In genomic region chr2:96389728-96390127, GRCh38 we compare ENCODE assay signal across 2 cellular contexts.
TF ChIP-seq lines count a peak whose summit lies in the region.

No MANE protein-coding gene starts in this region.

TF ChIP-seq in K562, 482 proteins besides CTCF, POLR2A, EP300 and RAD21:
- TF ChIP-seq, protein P1, sequence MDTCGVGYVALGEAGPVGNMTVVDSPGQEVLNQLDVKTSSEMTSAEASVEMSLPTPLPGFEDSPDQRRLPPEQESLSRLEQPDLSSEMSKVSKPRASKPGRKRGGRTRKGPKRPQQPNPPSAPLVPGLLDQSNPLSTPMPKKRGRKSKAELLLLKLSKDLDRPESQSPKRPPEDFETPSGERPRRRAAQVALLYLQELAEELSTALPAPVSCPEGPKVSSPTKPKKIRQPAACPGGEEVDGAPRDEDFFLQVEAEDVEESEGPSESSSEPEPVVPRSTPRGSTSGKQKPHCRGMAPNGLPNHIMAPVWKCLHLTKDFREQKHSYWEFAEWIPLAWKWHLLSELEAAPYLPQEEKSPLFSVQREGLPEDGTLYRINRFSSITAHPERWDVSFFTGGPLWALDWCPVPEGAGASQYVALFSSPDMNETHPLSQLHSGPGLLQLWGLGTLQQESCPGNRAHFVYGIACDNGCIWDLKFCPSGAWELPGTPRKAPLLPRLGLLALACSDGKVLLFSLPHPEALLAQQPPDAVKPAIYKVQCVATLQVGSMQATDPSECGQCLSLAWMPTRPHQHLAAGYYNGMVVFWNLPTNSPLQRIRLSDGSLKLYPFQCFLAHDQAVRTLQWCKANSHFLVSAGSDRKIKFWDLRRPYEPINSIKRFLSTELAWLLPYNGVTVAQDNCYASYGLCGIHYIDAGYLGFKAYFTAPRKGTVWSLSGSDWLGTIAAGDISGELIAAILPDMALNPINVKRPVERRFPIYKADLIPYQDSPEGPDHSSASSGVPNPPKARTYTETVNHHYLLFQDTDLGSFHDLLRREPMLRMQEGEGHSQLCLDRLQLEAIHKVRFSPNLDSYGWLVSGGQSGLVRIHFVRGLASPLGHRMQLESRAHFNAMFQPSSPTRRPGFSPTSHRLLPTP (IDR thresholded peaks at IDR 0.05; ENCODE audit: borderline replicate concordance, extremely low read depth, insufficient read length): no peak
- TF ChIP-seq, protein P2, sequence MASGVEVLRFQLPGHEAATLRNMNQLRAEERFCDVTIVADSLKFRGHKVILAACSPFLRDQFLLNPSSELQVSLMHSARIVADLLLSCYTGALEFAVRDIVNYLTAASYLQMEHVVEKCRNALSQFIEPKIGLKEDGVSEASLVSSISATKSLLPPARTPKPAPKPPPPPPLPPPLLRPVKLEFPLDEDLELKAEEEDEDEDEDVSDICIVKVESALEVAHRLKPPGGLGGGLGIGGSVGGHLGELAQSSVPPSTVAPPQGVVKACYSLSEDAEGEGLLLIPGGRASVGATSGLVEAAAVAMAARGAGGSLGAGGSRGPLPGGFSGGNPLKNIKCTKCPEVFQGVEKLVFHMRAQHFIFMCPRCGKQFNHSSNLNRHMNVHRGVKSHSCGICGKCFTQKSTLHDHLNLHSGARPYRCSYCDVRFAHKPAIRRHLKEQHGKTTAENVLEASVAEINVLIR (CRISPR knock-in tag; IDR thresholded peaks at IDR 0.05): no peak
- no peak for TF ChIP-seq ZC3H8 (IDR thresholded peaks at IDR 0.05)
- no peak for TF ChIP-seq CBX5 (IDR thresholded peaks at IDR 0.05; ENCODE audit: borderline replicate concordance, low read depth)
- TF ChIP-seq CREB1 (IDR thresholded peaks at IDR 0.05): no peak
- no peak for TF ChIP-seq CREB1 (CRISPR knock-in tag; IDR thresholded peaks at IDR 0.05)
- no peak for TF ChIP-seq POU5F1 (IDR thresholded peaks at IDR 0.05; ENCODE audit: borderline replicate concordance, low read depth, low read length, partially characterized antibody)
- TF ChIP-seq KAT7 (CRISPR knock-in tag; IDR thresholded peaks at IDR 0.05; ENCODE audit: borderline replicate concordance): no peak
- TF ChIP-seq TCF7L2 (IDR thresholded peaks at IDR 0.05; ENCODE audit: low read depth, low read length): no peak
- TF ChIP-seq, protein P3, sequence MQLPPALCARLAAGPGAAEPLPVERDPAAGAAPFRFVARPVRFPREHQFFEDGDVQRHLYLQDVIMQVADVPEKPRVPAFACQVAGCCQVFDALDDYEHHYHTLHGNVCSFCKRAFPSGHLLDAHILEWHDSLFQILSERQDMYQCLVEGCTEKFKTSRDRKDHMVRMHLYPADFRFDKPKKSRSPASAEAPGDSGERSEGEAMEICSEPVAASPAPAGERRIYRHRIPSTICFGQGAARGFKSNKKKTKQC (CRISPR knock-in tag; IDR thresholded peaks at IDR 0.05): no peak
- TF ChIP-seq ZNF551 (CRISPR knock-in tag; IDR thresholded peaks at IDR 0.05): no peak
- TF ChIP-seq, protein P4, sequence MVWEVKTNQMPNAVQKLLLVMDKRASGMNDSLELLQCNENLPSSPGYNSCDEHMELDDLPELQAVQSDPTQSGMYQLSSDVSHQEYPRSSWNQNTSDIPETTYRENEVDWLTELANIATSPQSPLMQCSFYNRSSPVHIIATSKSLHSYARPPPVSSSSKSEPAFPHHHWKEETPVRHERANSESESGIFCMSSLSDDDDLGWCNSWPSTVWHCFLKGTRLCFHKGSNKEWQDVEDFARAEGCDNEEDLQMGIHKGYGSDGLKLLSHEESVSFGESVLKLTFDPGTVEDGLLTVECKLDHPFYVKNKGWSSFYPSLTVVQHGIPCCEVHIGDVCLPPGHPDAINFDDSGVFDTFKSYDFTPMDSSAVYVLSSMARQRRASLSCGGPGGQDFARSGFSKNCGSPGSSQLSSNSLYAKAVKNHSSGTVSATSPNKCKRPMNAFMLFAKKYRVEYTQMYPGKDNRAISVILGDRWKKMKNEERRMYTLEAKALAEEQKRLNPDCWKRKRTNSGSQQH (CRISPR knock-in tag; IDR thresholded peaks at IDR 0.05): no peak
- TF ChIP-seq RFX5 (IDR thresholded peaks at IDR 0.05; ENCODE audit: low read depth, low read length): no peak
- no peak for TF ChIP-seq RCOR1 (IDR thresholded peaks at IDR 0.05; ENCODE audit: borderline replicate concordance in 1 of 2, low read depth in 2 of 2, low read length in 2 of 2)
- no peak for TF ChIP-seq MED1 (CRISPR knock-in tag; IDR thresholded peaks at IDR 0.05; ENCODE audit: borderline replicate concordance)
- TF ChIP-seq ZNF586 (CRISPR knock-in tag; conservative IDR thresholded peaks at IDR 0.05): no peak
- TF ChIP-seq, protein P5, sequence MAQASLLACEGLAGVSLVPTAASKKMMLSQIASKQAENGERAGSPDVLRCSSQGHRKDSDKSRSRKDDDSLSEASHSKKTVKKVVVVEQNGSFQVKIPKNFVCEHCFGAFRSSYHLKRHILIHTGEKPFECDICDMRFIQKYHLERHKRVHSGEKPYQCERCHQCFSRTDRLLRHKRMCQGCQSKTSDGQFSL (CRISPR knock-in tag; IDR thresholded peaks at IDR 0.05): no peak
- TF ChIP-seq, protein P5 (tag; IDR thresholded peaks at IDR 0.05): no peak
- TF ChIP-seq CHAMP1 (IDR thresholded peaks at IDR 0.05): no peak

TF ChIP-seq in HepG2, 621 proteins besides CTCF, POLR2A, EP300 and RAD21:
- TF ChIP-seq, protein P6, sequence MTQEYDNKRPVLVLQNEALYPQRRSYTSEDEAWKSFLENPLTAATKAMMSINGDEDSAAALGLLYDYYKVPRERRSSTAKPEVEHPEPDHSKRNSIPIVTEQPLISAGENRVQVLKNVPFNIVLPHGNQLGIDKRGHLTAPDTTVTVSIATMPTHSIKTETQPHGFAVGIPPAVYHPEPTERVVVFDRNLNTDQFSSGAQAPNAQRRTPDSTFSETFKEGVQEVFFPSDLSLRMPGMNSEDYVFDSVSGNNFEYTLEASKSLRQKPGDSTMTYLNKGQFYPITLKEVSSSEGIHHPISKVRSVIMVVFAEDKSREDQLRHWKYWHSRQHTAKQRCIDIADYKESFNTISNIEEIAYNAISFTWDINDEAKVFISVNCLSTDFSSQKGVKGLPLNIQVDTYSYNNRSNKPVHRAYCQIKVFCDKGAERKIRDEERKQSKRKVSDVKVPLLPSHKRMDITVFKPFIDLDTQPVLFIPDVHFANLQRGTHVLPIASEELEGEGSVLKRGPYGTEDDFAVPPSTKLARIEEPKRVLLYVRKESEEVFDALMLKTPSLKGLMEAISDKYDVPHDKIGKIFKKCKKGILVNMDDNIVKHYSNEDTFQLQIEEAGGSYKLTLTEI (CRISPR knock-in tag; conservative IDR thresholded peaks at IDR 0.05): no peak
- TF ChIP-seq BHLHE40 (IDR thresholded peaks at IDR 0.05; ENCODE audit: low read length): no peak
- TF ChIP-seq WIZ (CRISPR knock-in tag; IDR thresholded peaks at IDR 0.05): no peak
- no peak for TF ChIP-seq ZFP41 (CRISPR knock-in tag; IDR thresholded peaks at IDR 0.05; ENCODE audit: borderline replicate concordance)
- no peak for TF ChIP-seq SAP130 (CRISPR knock-in tag; IDR thresholded peaks at IDR 0.05; ENCODE audit: low read depth)
- TF ChIP-seq TBL1XR1 (IDR thresholded peaks at IDR 0.05; ENCODE audit: borderline replicate concordance, low read length, partially characterized antibody): no peak
- TF ChIP-seq NAIF1 (CRISPR knock-in tag; IDR thresholded peaks at IDR 0.05; ENCODE audit: borderline replicate concordance): no peak
- no peak for TF ChIP-seq ZNF75D (CRISPR knock-in tag; IDR thresholded peaks at IDR 0.05; ENCODE audit: borderline replicate concordance)
- TF ChIP-seq ZNF12 (CRISPR knock-in tag; IDR thresholded peaks at IDR 0.05): no peak
- TF ChIP-seq, protein P7, sequence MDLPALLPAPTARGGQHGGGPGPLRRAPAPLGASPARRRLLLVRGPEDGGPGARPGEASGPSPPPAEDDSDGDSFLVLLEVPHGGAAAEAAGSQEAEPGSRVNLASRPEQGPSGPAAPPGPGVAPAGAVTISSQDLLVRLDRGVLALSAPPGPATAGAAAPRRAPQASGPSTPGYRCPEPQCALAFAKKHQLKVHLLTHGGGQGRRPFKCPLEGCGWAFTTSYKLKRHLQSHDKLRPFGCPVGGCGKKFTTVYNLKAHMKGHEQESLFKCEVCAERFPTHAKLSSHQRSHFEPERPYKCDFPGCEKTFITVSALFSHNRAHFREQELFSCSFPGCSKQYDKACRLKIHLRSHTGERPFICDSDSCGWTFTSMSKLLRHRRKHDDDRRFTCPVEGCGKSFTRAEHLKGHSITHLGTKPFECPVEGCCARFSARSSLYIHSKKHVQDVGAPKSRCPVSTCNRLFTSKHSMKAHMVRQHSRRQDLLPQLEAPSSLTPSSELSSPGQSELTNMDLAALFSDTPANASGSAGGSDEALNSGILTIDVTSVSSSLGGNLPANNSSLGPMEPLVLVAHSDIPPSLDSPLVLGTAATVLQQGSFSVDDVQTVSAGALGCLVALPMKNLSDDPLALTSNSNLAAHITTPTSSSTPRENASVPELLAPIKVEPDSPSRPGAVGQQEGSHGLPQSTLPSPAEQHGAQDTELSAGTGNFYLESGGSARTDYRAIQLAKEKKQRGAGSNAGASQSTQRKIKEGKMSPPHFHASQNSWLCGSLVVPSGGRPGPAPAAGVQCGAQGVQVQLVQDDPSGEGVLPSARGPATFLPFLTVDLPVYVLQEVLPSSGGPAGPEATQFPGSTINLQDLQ (CRISPR knock-in tag; IDR thresholded peaks at IDR 0.05): no peak
- no peak for TF ChIP-seq KLF16 (CRISPR knock-in tag; IDR thresholded peaks at IDR 0.05)
- TF ChIP-seq MXI1 (IDR thresholded peaks at IDR 0.05; ENCODE audit: borderline replicate concordance, low read depth, low read length): no peak
- TF ChIP-seq ZNF367 (CRISPR knock-in tag; IDR thresholded peaks at IDR 0.05; ENCODE audit: borderline replicate concordance): no peak
- TF ChIP-seq HHEX (CRISPR knock-in tag; IDR thresholded peaks at IDR 0.05): no peak
- no peak for TF ChIP-seq FOXA3 (CRISPR knock-in tag; IDR thresholded peaks at IDR 0.05)
- no peak for TF ChIP-seq HMGA1 (CRISPR knock-in tag; conservative IDR thresholded peaks at IDR 0.05)
- no peak for TF ChIP-seq ZNF674 (CRISPR knock-in tag; IDR thresholded peaks at IDR 0.05; ENCODE audit: low read depth)
- TF ChIP-seq NONO (IDR thresholded peaks at IDR 0.05): no peak
- no peak for TF ChIP-seq NONO (CRISPR knock-in tag; conservative IDR thresholded peaks at IDR 0.05)
